21 cellular contexts compared by ENCODE assay signal in the genomic region with DNA sequence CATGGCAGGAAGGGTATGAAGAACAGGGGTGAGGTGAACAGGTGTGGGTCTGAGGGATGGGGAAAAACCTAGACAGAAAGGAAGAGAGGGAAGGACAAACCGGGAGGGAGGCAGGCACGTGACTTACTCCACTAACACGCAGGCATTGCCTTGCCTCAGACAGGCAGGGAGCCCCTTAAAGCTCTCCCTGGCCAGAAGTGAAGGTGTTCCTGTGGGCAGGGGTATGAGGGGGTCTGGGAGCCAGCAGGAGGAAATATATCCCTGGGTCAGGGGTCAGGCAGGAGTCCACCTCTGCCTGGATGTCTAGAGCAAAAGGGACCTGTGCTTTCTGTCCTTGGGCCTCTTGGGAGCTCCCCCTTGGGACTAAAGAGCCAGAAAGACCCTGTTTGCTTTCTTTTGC.
A peak's percentile ranks its signal among the peaks of the same experiment; 100 is the strongest.
DNase-seq lines count a peak whose midpoint lies in the region; ATAC-seq and TF ChIP-seq lines count a peak whose summit lies in the region.
"Had no signal": no experiment of that assay in that cellular context is flagged by ENCODE, and none has a peak within 500 bp of the region (broad histone marks: within the 10 kb centered on the region; RNA-seq: fewer than 3 reads in every experiment).

No MANE protein-coding gene starts in this region.

- no peak overlapping the region for H3K4me3 Mint-ChIP-seq in stimulated activated naive CD8-positive, alpha-beta T cell treated with anti-CD3 and anti-CD28 coated beads, Interleukin-15, amount 100 ng/mL, for 72 hours
- H3K4me3 Mint-ChIP-seq in neural progenitor cell: no peak overlapping the region
- H3K4me3 Mint-ChIP-seq: activated CD8-positive, alpha-beta T cell treated with anti-CD3 and anti-CD28 coated beads, Interleukin-2, amount 10 ng/mL, durations not matched to agents 7 days and 5 days; activated T-cell treated with anti-CD3 and anti-CD28 coated beads, Interleukin-2, amount 50 U/mL, for 72 hours; stimulated activated naive CD8-positive, alpha-beta T cell treated with anti-CD3 and anti-CD28 coated beads, Interleukin-15, Interleukin-2, amounts not matched to agents 100 ng/mL and 50 ng/mL, for 24 hours had no signal

- no peak overlapping the region for H3K27ac ChIP-seq in neural progenitor cell
- no peak overlapping the region for H3K27ac ChIP-seq in ovary
- H3K27ac ChIP-seq: C4-2B, dorsolateral prefrontal cortex, gastrocnemius medialis had no signal

- H3K9me3 ChIP-seq in neural progenitor cell (ENCODE audit: low read depth) (no peaks in the 10 kb centered on the region), ovary (no peaks in the 10 kb centered on the region)
- H3K9me3 ChIP-seq: gastrocnemius medialis had no signal

- H3K27me3 ChIP-seq in neural progenitor cell (no peaks in the 10 kb centered on the region), ovary (no peaks in the 10 kb centered on the region)
- H3K27me3 ChIP-seq: dorsolateral prefrontal cortex, gastrocnemius medialis had no signal

- peak overlapping the region; percentile 30 to 77 for H3K27ac Mint-ChIP-seq in stimulated activated naive CD8-positive, alpha-beta T cell treated with anti-CD3 and anti-CD28 coated beads, Interleukin-15, amount 100 ng/mL, for 72 hours
- H3K27ac Mint-ChIP-seq in neural progenitor cell: no peak overlapping the region
- H3K27ac Mint-ChIP-seq: activated CD8-positive, alpha-beta T cell treated with anti-CD3 and anti-CD28 coated beads, Interleukin-2, amount 10 ng/mL, durations not matched to agents 7 days and 5 days; stimulated activated naive CD8-positive, alpha-beta T cell treated with anti-CD3 and anti-CD28 coated beads, Interleukin-15, Interleukin-2, amounts not matched to agents 100 ng/mL and 50 ng/mL, for 24 hours had no signal

- H3K4me1 ChIP-seq in neural progenitor cell: no peaks in the 10 kb centered on the region
- peaks cover 11% of the 10 kb centered on the region for H3K4me1 ChIP-seq in ovary (ENCODE audit: insufficient read depth)

- H3K4me3 ChIP-seq in neural progenitor cell (no peak overlapping the region), ovary (no peak overlapping the region)
- H3K4me3 ChIP-seq: dorsolateral prefrontal cortex, gastrocnemius medialis, GM23248 had no signal

- no peaks in the 10 kb centered on the region for H3K36me3 Mint-ChIP-seq in neural progenitor cell

- ATAC-seq in stimulated activated naive CD8-positive, alpha-beta T cell treated with anti-CD3 and anti-CD28 coated beads, Interleukin-15, amount 100 ng/mL, for 72 hours: no peak
- no peak for ATAC-seq in stimulated activated naive CD8-positive, alpha-beta T cell treated with anti-CD3 and anti-CD28 coated beads, Interleukin-15, Interleukin-2, amounts not matched to agents 100 U/mL and 50 U/mL, for 24 hours
- ATAC-seq in sciatic nerve: peak; percentile 27
- ATAC-seq: activated CD8-positive, alpha-beta T cell treated with anti-CD3 and anti-CD28 coated beads, Interleukin-2, amount 10 ng/mL, durations not matched to agents 7 days and 5 days; activated T-cell treated with anti-CD3 and anti-CD28 coated beads, Interleukin-2, amount 50 U/mL, for 72 hours; gastrocnemius medialis; left cardiac atrium had no signal

- no peak for TF ChIP-seq POLR2A in ovary (IDR thresholded peaks at IDR 0.05)

- TF ChIP-seq CTCF in neural progenitor cell (IDR thresholded peaks at IDR 0.05) (no peak), ovary (IDR thresholded peaks at IDR 0.05) (no peak)

- WGBS in ovary, 3 donors: 85 to 92% (median 89%) methylated on average over 3 of the region's 3 CpGs

- no peak for TF ChIP-seq EP300 in ovary (IDR thresholded peaks at IDR 0.05)

- no peaks in the 10 kb centered on the region for H3K9me3 Mint-ChIP-seq in stimulated activated naive CD8-positive, alpha-beta T cell treated with anti-CD3 and anti-CD28 coated beads, Interleukin-15, amount 100 ng/mL, for 72 hours
- no peaks in the 10 kb centered on the region for H3K9me3 Mint-ChIP-seq in neural progenitor cell
- H3K9me3 Mint-ChIP-seq: activated T-cell treated with anti-CD3 and anti-CD28 coated beads, Interleukin-2, amount 50 U/mL, for 72 hours; stimulated activated naive CD8-positive, alpha-beta T cell treated with anti-CD3 and anti-CD28 coated beads, Interleukin-15, Interleukin-2, amounts not matched to agents 100 ng/mL and 50 ng/mL, for 24 hours had no signal

- no peak for DNase-seq in stimulated activated naive CD8-positive, alpha-beta T cell treated with anti-CD3 and anti-CD28 coated beads, Interleukin-15, amount 100 ng/mL, for 72 hours
- no peak for DNase-seq in stimulated activated naive CD8-positive, alpha-beta T cell treated with anti-CD3 and anti-CD28 coated beads, Interleukin-15, Interleukin-2, amounts not matched to agents 100 U/mL and 50 U/mL, for 24 hours
- DNase-seq in islet precursor cell (peak; percentile 55), sciatic nerve (ENCODE audit: low spot score) (no peak), NCI-H146 (lab: John Stamatoyannopoulos, UW) (no peak), neural progenitor cell (ENCODE audit: low spot score) (no peak), NCI-H446 treated with DMSO at 0.1 percent for 48 hours (lab: John Stamatoyannopoulos, UW) (no peak), ovary (no peak)
- DNase-seq: ACHN; activated CD4-positive, CD25-positive, alpha-beta regulatory T cell; activated CD8-positive, alpha-beta T cell treated with anti-CD3 and anti-CD28 coated beads, Interleukin-2, amount 10 ng/mL, durations not matched to agents 7 days and 5 days; activated T-cell treated with anti-CD3 and anti-CD28 coated beads, Interleukin-2, amount 50 U/mL, for 72 hours; dorsolateral prefrontal cortex; erythroblast; gastrocnemius medialis; Kasumi-1; left cardiac atrium; NCI-H526 had no signal

- no peak overlapping the region for H2AFZ ChIP-seq in neural progenitor cell (replicated peaks)
- H2AFZ ChIP-seq: GM23248 had no signal

- intact Hi-C loops in sciatic nerve (cut with DNase I) (no loop called here), ovary (cut with DNase I) (no loop called here)

- H4K20me1 ChIP-seq in neural progenitor cell (ENCODE audit: low read depth): no peaks in the 10 kb centered on the region

- H3F3A ChIP-seq in neural progenitor cell (ENCODE audit: low read depth): no peaks in the 10 kb centered on the region

- no peak overlapping the region for H3K4me2 ChIP-seq in neural progenitor cell

- no peak overlapping the region for H3K9ac ChIP-seq in neural progenitor cell
- H3K9ac ChIP-seq: GM23248 had no signal

- H3K27me3 Mint-ChIP-seq in stimulated activated naive CD8-positive, alpha-beta T cell treated with anti-CD3 and anti-CD28 coated beads, Interleukin-15, amount 100 ng/mL, for 72 hours: no peaks in the 10 kb centered on the region
- peaks cover 2% of the 10 kb centered on the region for H3K27me3 Mint-ChIP-seq in neural progenitor cell (ENCODE audit: insufficient read depth, low read depth)
- H3K27me3 Mint-ChIP-seq: stimulated activated naive CD8-positive, alpha-beta T cell treated with anti-CD3 and anti-CD28 coated beads, Interleukin-15, Interleukin-2, amounts not matched to agents 100 ng/mL and 50 ng/mL, for 24 hours had no signal

- no peaks in the 10 kb centered on the region for H3K36me3 ChIP-seq in neural progenitor cell
- no peaks in the 10 kb centered on the region for H3K36me3 ChIP-seq in ovary

- H3K4me1 Mint-ChIP-seq in stimulated activated naive CD8-positive, alpha-beta T cell treated with anti-CD3 and anti-CD28 coated beads, Interleukin-15, amount 100 ng/mL, for 72 hours: peaks cover 5% of the 10 kb centered on the region
- peaks cover 11% of the 10 kb centered on the region for H3K4me1 Mint-ChIP-seq in neural progenitor cell

- no peaks in the 10 kb centered on the region for H3K79me2 ChIP-seq in neural progenitor cell (ENCODE audit: low read depth)
